ENCODE assay signal across 13 cellular contexts in genomic region chr2:144217853-144218633, GRCh38.
DNase-seq lines count a peak whose midpoint lies in the region; ATAC-seq, FAIRE-seq and TF ChIP-seq lines count a peak whose summit lies in the region.
"Had no signal": no experiment of that assay in that cellular context is flagged by ENCODE, and none has a peak within 500 bp of the region (broad histone marks: within the 10 kb centered on the region; RNA-seq: fewer than 3 reads in every experiment).

No MANE protein-coding gene starts in this region.

- in situ Hi-C loops in HepG2 (cut with HindIII; ENCODE audit: extremely low pct_ligation_motif_present, low pct_unique_long_range_greater_than_20kb) (no loop called here), astrocyte of the spinal cord (cut with HindIII; ENCODE audit: low sequenced_read_pairs) (no loop called here)

- no peak for TF ChIP-seq RAD21 in HepG2 (CRISPR knock-in tag; IDR thresholded peaks at IDR 0.05)

- no peaks in the 10 kb centered on the region for H4K20me1 ChIP-seq in HepG2 (ENCODE audit: insufficient read depth, low read length)

- 30% methylated on average over 5 of the region's 5 CpGs for WGBS in right lobe of liver (ENCODE audit: insufficient coverage, low coverage, low lambda C conversion rate, missing lambda C conversion rate)
- 13% methylated on average over 5 of the region's 5 CpGs for WGBS in HepG2 (ENCODE audit: low lambda C conversion rate)

- no peak overlapping the region for H3K27ac ChIP-seq in right lobe of liver
- no peak overlapping the region for H3K27ac ChIP-seq in HepG2 (ENCODE audit: extremely low read length, insufficient read depth, low read length)

- no peak overlapping the region for H3K4me3 ChIP-seq in right lobe of liver
- no peak overlapping the region for H3K4me3 ChIP-seq in HepG2 (replicated peaks in 1 of 3; ENCODE audit: insufficient read depth in 1 of 3, low read depth in 2 of 3, low read length in 3 of 3)
- H3K4me3 ChIP-seq in astrocyte of the spinal cord (ENCODE audit: low read depth, low read length), result no peak overlapping the region
- H3K4me3 ChIP-seq: spleen had no signal

- ATAC-seq in right lobe of liver, result peak; percentile 35 to 83 (median 78)
- ATAC-seq in HepG2, result no peak
- no peak for ATAC-seq in HG03342 (IDR thresholded peaks at IDR 0.05; ENCODE audit: unreplicated experiment)
- no peak for ATAC-seq in GM18505 (IDR thresholded peaks at IDR 0.05; ENCODE audit: unreplicated experiment)

- H3K9me3 ChIP-seq in right lobe of liver (no peaks in the 10 kb centered on the region), HepG2 (ENCODE audit: low read length) (no peaks in the 10 kb centered on the region)
- H3K9me3 ChIP-seq: spleen had no signal

- H3K4me1 ChIP-seq in right lobe of liver (peaks cover 0 to 11% (median 0%) of the 10 kb centered on the region in 4 donors), HepG2 (ENCODE audit: insufficient read depth, low read length) (no peaks in the 10 kb centered on the region)

- H2AFZ ChIP-seq in HepG2 (ENCODE audit: low read length), result no peak overlapping the region

- no peak overlapping the region for H3K4me2 ChIP-seq in HepG2 (ENCODE audit: low read depth, low read length)

- no peaks in the 10 kb centered on the region for H3K27me3 ChIP-seq in right lobe of liver
- H3K27me3 ChIP-seq in HepG2 (ENCODE audit: control insufficient read depth in 1 of 2, insufficient read depth in 2 of 2, low read length in 2 of 2), result no peaks in the 10 kb centered on the region
- H3K27me3 ChIP-seq: spleen had no signal

- no peak for DNase-seq in right lobe of liver
- DNase-seq in HepG2 (ENCODE audit: low spot score), result no peak
- DNase-seq in NCI-H2081 treated with DMSO at 0.1 percent for 48 hours (lab: John Stamatoyannopoulos, UW), result peak; percentile 13
- peak; percentile 12 for DNase-seq in astrocyte of the spinal cord (ENCODE audit: low read depth, low spot score)
- no peak for DNase-seq in SW 1271 (lab: John Stamatoyannopoulos, UW)
- no peak for DNase-seq in erythroblast (lab: John Stamatoyannopoulos, UW)
- DNase-seq: activated CD4-positive, alpha-beta memory T cell treated with anti-CD3 and anti-CD28 coated beads for 36 hours; anterior cingulate cortex; dermis blood vessel endothelial cell; nucleus accumbens; spleen had no signal

- TF ChIP-seq CTCF in right lobe of liver (IDR thresholded peaks at IDR 0.05) (no peak), HepG2 (CRISPR knock-in tag; IDR thresholded peaks at IDR 0.05) (no peak), astrocyte of the spinal cord (IDR thresholded peaks at IDR 0.05; ENCODE audit: low read depth, low read length) (no peak)

- TF ChIP-seq EP300 in HepG2 (IDR thresholded peaks at IDR 0.05; ENCODE audit: low read depth in 2 of 2, low read length in 2 of 2) (no peak), HepG2 (CRISPR knock-in tag; IDR thresholded peaks at IDR 0.05; ENCODE audit: borderline replicate concordance) (no peak)

- CTCF ChIA-PET in HepG2 (lab: Yijun Ruan, JAX; ENCODE audit: low intra/inter-chr PET ratio, low total read pairs), result no interaction called here

- H3K79me2 ChIP-seq in HepG2 (ENCODE audit: insufficient read depth, low read length), result no peaks in the 10 kb centered on the region

- POLR2A ChIA-PET in HepG2 (lab: Yijun Ruan, JAX), result no interaction called here

- no TSS peak for BruUV-seq in HepG2 (replicated peaks; lab: Mats Ljungman, UMichigan)

- no peak overlapping the region for H3K9ac ChIP-seq in HepG2 (ENCODE audit: insufficient read depth, low read depth, low read length)

- no peak for FAIRE-seq in HepG2 (lab: Jason Lieb, UNC)

- no peaks in the 10 kb centered on the region for H3K36me3 ChIP-seq in right lobe of liver
- no peaks in the 10 kb centered on the region for H3K36me3 ChIP-seq in HepG2 (replicated peaks in 1 of 2; ENCODE audit: control insufficient read depth in 1 of 2, insufficient read depth in 2 of 2, low read length in 2 of 2)
- H3K36me3 ChIP-seq: spleen had no signal

- intact Hi-C loops in right lobe of liver (cut with DNase I) (no loop called here), HepG2 (cut with micrococcal nuclease; ENCODE audit: unreplicated experiment) (no loop called here)

- no peak for TF ChIP-seq POLR2A in right lobe of liver (IDR thresholded peaks at IDR 0.05)
- no peak for TF ChIP-seq POLR2A in HepG2 (IDR thresholded peaks at IDR 0.05; ENCODE audit: insufficient read depth in 1 of 2, low read depth in 2 of 2, low read length in 2 of 2)
- TF ChIP-seq POLR2A in erythroblast (IDR thresholded peaks at IDR 0.05; ENCODE audit: low read length), result no peak
- no peak for TF ChIP-seq POLR2A in GM18505 (IDR thresholded peaks at IDR 0.05; ENCODE audit: borderline replicate concordance, extremely low read depth, insufficient read depth, insufficient read length)

TF ChIP-seq in HepG2, 621 proteins besides CTCF, POLR2A, EP300 and RAD21:
- TF ChIP-seq SALL1 (CRISPR knock-in tag; IDR thresholded peaks at IDR 0.05) (no peak), CC2D1A (CRISPR knock-in tag; IDR thresholded peaks at IDR 0.05) (no peak), ZNF468 (CRISPR knock-in tag; IDR thresholded peaks at IDR 0.05) (no peak), RFX5 (IDR thresholded peaks at IDR 0.05; ENCODE audit: low read depth, low read length) (no peak), RFX1 (IDR thresholded peaks at IDR 0.05) (no peak), ZNF768 (CRISPR knock-in tag; IDR thresholded peaks at IDR 0.05) (no peak), CBX1 (IDR thresholded peaks at IDR 0.05; ENCODE audit: low read depth) (no peak), ZNF234 (CRISPR knock-in tag; conservative IDR thresholded peaks at IDR 0.05) (no peak), SMYD3 (CRISPR knock-in tag; IDR thresholded peaks at IDR 0.05) (no peak), EEA1 (CRISPR knock-in tag; IDR thresholded peaks at IDR 0.05; ENCODE audit: borderline replicate concordance) (no peak)

Comparison
In these comparisons a context has a peak if more than half of its experiments do, and no peak if none do; other contexts are left out.
1. ATAC-seq: peak in right lobe of liver (4 of 4); none in HepG2 (single experiment), HG03342 (single experiment) and GM18505 (single experiment).
2. DNase-seq: peak in NCI-H2081 treated with DMSO at 0.1 percent for 48 hours (single experiment) and astrocyte of the spinal cord (single experiment); none in right lobe of liver (0 of 3), HepG2 (single experiment), SW 1271 (0 of 2) and erythroblast (0 of 2).